In the genomic region with DNA sequence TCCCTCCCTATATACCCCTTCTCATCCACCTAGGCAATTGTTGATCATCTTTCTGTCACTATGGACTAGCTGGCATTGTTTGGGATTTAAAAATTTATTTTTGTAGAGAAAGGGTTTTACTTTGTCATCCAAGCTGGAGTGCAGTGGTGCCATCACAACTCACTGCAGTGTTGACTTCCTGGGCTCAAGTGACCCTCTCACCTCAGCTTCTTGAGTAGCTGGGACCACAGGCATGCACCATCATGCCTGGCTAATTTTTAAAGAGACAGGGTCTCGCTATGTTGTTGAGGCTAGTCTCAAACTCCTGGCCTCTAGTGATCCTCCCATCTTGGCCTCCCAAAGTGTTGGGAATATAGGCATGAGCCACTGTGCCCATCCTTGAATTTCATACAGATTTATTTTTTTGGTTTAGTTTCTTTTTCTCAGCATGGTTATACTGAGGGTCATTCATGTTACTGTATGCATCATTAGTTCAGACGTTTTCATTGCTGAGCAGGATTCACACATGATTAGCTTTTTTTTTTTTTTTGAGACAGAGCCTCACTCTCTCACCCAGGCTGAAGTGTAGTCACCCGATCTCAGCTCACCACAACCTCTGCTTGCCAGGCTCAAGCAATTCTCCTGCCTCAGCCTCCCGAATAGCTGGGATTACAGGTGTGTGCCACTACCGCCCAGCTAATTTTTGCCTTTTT, we compare ENCODE assay signal across 24 cellular contexts. TPM values are rescaled to one million over a fixed set of nuclear protein-coding genes. Genes with fewer than 3 reads are reported as not detected.
DNase-seq lines count a peak whose midpoint lies in the region; ATAC-seq and TF ChIP-seq lines count a peak whose summit lies in the region.
"Had no signal": no experiment of that assay in that cellular context is flagged by ENCODE, and none has a peak within 500 bp of the region (broad histone marks: within the 10 kb centered on the region; RNA-seq: fewer than 3 reads in every experiment).

No MANE protein-coding gene starts in this region.

- H3K9me3 ChIP-seq in right lobe of liver, result no peaks in the 10 kb centered on the region

- H3K27me3 ChIP-seq in right lobe of liver, result no peaks in the 10 kb centered on the region
- H3K27me3 ChIP-seq: tibial artery had no signal

- H3K27me3 Mint-ChIP-seq in neural crest cell (ENCODE audit: low read depth), result no peaks in the 10 kb centered on the region
- H3K27me3 Mint-ChIP-seq: natural killer cell treated with Interleukin-12 subunit alpha and Interleukin-12 subunit beta and Interleukin-15 and Interleukin-18, amount 100 ng/mL, for 72 hours had no signal

- H3K4me3 Mint-ChIP-seq in neural crest cell, result no peak overlapping the region
- H3K4me3 Mint-ChIP-seq: central memory CD8-positive, alpha-beta T cell; natural killer cell treated with Interleukin-12 subunit alpha and Interleukin-12 subunit beta and Interleukin-15 and Interleukin-18, amount 100 ng/mL, for 72 hours; stimulated activated naive B cell treated with anti-CD40 and anti-IgM and Interleukin-4, amounts not matched to agents 10 μg/mL and 1 μg/mL and 100 μg/mL, for 72 hours; T-helper 2 cell treated with Interferon-gamma antibody and Interleukin-4, amounts not matched to agents 5 μg/mL and 100 μg/mL, for 36 hours had no signal

- peak; percentile 76 for ATAC-seq in GM18517 (IDR thresholded peaks at IDR 0.05; ENCODE audit: unreplicated experiment)
- peak; percentile 66 for ATAC-seq in GM21390 (IDR thresholded peaks at IDR 0.05; ENCODE audit: unreplicated experiment)
- ATAC-seq in HG03135 (IDR thresholded peaks at IDR 0.05; ENCODE audit: unreplicated experiment), result peak; percentile 81
- no peak for ATAC-seq in HG02970 (IDR thresholded peaks at IDR 0.05; ENCODE audit: low FRiP score, unreplicated experiment)
- no peak for ATAC-seq in right lobe of liver
- ATAC-seq: activated CD4-positive, CD25-positive, alpha-beta regulatory T cell treated with anti-CD3 and anti-CD28 coated beads, Interleukin-2, amount 50 U/mL, for 24 hours; natural killer cell treated with Interleukin-12 subunit alpha and Interleukin-12 subunit beta and Interleukin-15 and Interleukin-18, amount 100 ng/mL, for 72 hours; psoas muscle; stimulated activated naive B cell treated with anti-CD40 and anti-IgM and Interleukin-4, amounts not matched to agents 10 μg/mL and 1 μg/mL and 100 μg/mL, for 72 hours had no signal

- peaks cover 3% of the 10 kb centered on the region for H3K36me3 Mint-ChIP-seq in neural crest cell (ENCODE audit: low read depth)
- H3K36me3 Mint-ChIP-seq: natural killer cell treated with Interleukin-12 subunit alpha and Interleukin-12 subunit beta and Interleukin-15 and Interleukin-18, amount 100 ng/mL, for 72 hours had no signal

- no peak overlapping the region for H3K4me3 ChIP-seq in right lobe of liver
- H3K4me3 ChIP-seq: psoas muscle, tibial artery had no signal

- H3K4me1 Mint-ChIP-seq in neural crest cell, result no peaks in the 10 kb centered on the region
- H3K4me1 Mint-ChIP-seq: central memory CD8-positive, alpha-beta T cell; stimulated activated naive B cell treated with anti-CD40 and anti-IgM and Interleukin-4, amounts not matched to agents 10 μg/mL and 1 μg/mL and 100 μg/mL, for 72 hours had no signal

- H3K27ac ChIP-seq in right lobe of liver, result no peak overlapping the region
- H3K27ac ChIP-seq: psoas muscle, tibial artery had no signal

- no peak for TF ChIP-seq POLR2A in right lobe of liver (IDR thresholded peaks at IDR 0.05)

- no peaks in the 10 kb centered on the region for H3K4me1 ChIP-seq in right lobe of liver
- H3K4me1 ChIP-seq: Caco-2, psoas muscle, tibial artery had no signal

- no peak for DNase-seq in neural crest cell (ENCODE audit: low read depth, low spot score)
- DNase-seq in right lobe of liver, result no peak
- DNase-seq in GM03348 (ENCODE audit: low spot score), result no peak
- DNase-seq in activated T-cell treated with anti-CD3 and anti-CD28 coated beads, Interleukin-2, amount 50 U/mL, for 1 hour, result no peak
- DNase-seq: activated gamma-delta T cell; Caco-2; Karpas-422; kidney; mesendoderm; NCI-H2171 treated with DMSO at 0.1 percent for 48 hours; NCI-H82; psoas muscle; stimulated activated naive B cell treated with anti-CD40 and anti-IgM and Interleukin-4, amounts not matched to agents 10 μg/mL and 1 μg/mL and 100 μg/mL, for 72 hours; tibial artery had no signal

- no peaks in the 10 kb centered on the region for H3K36me3 ChIP-seq in right lobe of liver
- H3K36me3 ChIP-seq: tibial artery had no signal

- intact Hi-C loops in right lobe of liver (cut with DNase I), result no loop called here

- no peak for TF ChIP-seq CTCF in neural crest cell (conservative IDR thresholded peaks at IDR 0.05)
- TF ChIP-seq CTCF in right lobe of liver (IDR thresholded peaks at IDR 0.05), result no peak

- peaks cover 7% of the 10 kb centered on the region for H3K9me3 Mint-ChIP-seq in neural crest cell
- H3K9me3 Mint-ChIP-seq: central memory CD8-positive, alpha-beta T cell; natural killer cell treated with Interleukin-12 subunit alpha and Interleukin-12 subunit beta and Interleukin-15 and Interleukin-18, amount 100 ng/mL, for 72 hours had no signal

- 69% methylated on average over 4 of the region's 5 CpGs for WGBS in right lobe of liver (ENCODE audit: insufficient coverage, low coverage, low lambda C conversion rate, missing lambda C conversion rate)

- H3K27ac Mint-ChIP-seq in neural crest cell (ENCODE audit: unreplicated experiment), result peak overlapping the region; percentile 92
- H3K27ac Mint-ChIP-seq: natural killer cell treated with Interleukin-12 subunit alpha and Interleukin-12 subunit beta and Interleukin-15 and Interleukin-18, amount 100 ng/mL, for 72 hours; stimulated activated naive B cell treated with anti-CD40 and anti-IgM and Interleukin-4, amounts not matched to agents 10 μg/mL and 1 μg/mL and 100 μg/mL, for 72 hours; T-helper 2 cell treated with Interferon-gamma antibody and Interleukin-4, amounts not matched to agents 5 μg/mL and 100 μg/mL, for 36 hours had no signal

RNA-seq across cellular contexts. Expression of gene PCARE, which starts 8.6 kb away (rescaled TPM):
- not detected in 2 replicates for total RNA-seq in neural crest cell
- total RNA-seq in right lobe of liver, result not detected
- total RNA-seq: Caco-2; G401; HT1080; kidney; natural killer cell treated with Interleukin-12 subunit alpha and Interleukin-12 subunit beta and Interleukin-15 and Interleukin-18, amount 100 ng/mL, for 72 hours had no signal

RNA-seq across cellular contexts. Expression of gene CLIP4, which starts 32.3 kb away (rescaled TPM):
- 13.2 and 14.5 TPM in 2 replicates for total RNA-seq in neural crest cell
- total RNA-seq in right lobe of liver, result 1 to 10 TPM; 2.7 to 7.3 (median 5.3) TPM

Comparison
In these comparisons a context has a peak if more than half of its experiments do, and no peak if none do; other contexts are left out.
1. ATAC-seq: peak in GM18517 (single experiment), GM21390 (single experiment) and HG03135 (single experiment); none in HG02970 (single experiment) and right lobe of liver (0 of 4).